10 cellular contexts compared by ENCODE assay signal in genomic region chr11:13105237-13105844, GRCh38.
A peak's percentile ranks its signal among the peaks of the same experiment; 100 is the strongest.
DNase-seq lines count a peak whose midpoint lies in the region; ATAC-seq and TF ChIP-seq lines count a peak whose summit lies in the region.
"Had no signal": no experiment of that assay in that cellular context is flagged by ENCODE, and none has a peak within 500 bp of the region (broad histone marks: within the 10 kb centered on the region; RNA-seq: fewer than 3 reads in every experiment).

No MANE protein-coding gene starts in this region.

- no peak for TF ChIP-seq POLR2A in erythroblast (IDR thresholded peaks at IDR 0.05; ENCODE audit: low read length)

- ATAC-seq in HG02840 (IDR thresholded peaks at IDR 0.05; ENCODE audit: low FRiP score, unreplicated experiment) = peak; percentile 65
- no peak for ATAC-seq in GM21360 (IDR thresholded peaks at IDR 0.05; ENCODE audit: unreplicated experiment)
- ATAC-seq: activated T-cell treated with anti-CD3 and anti-CD28 coated beads, Interleukin-2, amount 50 U/mL, for 72 hours had no signal

- H3K27me3 Mint-ChIP-seq in mesothelial cell of epicardium (ENCODE audit: low read depth) = peaks cover 2% of the 10 kb centered on the region

- DNase-seq in GM12865 (ENCODE audit: low read depth) = peak; percentile 28
- DNase-seq in NCI-H2081 (lab: John Stamatoyannopoulos, UW) = peak; percentile 66 to 81
- DNase-seq in erythroblast (lab: John Stamatoyannopoulos, UW) = peak; percentile 82 to 91
- no peak for DNase-seq in T-helper 9 cell
- DNase-seq in mesothelial cell of epicardium (ENCODE audit: low spot score in 2 of 2, unreplicated experiment in 2 of 2) = no peak
- no peak for DNase-seq in amniotic stem cell (lab: John Stamatoyannopoulos, UW)
- DNase-seq: activated T-cell treated with anti-CD3 and anti-CD28 coated beads, Interleukin-2, amount 50 U/mL, for 72 hours; stimulated activated CD4-positive, alpha-beta T cell treated with anti-CD3 and anti-CD28 coated beads, Interleukin-2, amount 100 ng/mL, for 24 hours had no signal

- no peaks in the 10 kb centered on the region for H3K9me3 Mint-ChIP-seq in mesothelial cell of epicardium

- TF ChIP-seq CTCF in GM12865 (IDR thresholded peaks at IDR 0.05; ENCODE audit: insufficient read depth, low read depth, low read length, missing control alignments) (no peak), mesothelial cell of epicardium (IDR thresholded peaks at IDR 0.05; ENCODE audit: unreplicated experiment) (no peak)

- H3K4me3 Mint-ChIP-seq in mesothelial cell of epicardium = no peak overlapping the region
- H3K4me3 Mint-ChIP-seq: activated T-cell treated with anti-CD3 and anti-CD28 coated beads, Interleukin-2, amount 50 U/mL, for 72 hours had no signal

- peaks cover 13% of the 10 kb centered on the region for H3K4me1 Mint-ChIP-seq in mesothelial cell of epicardium

- H3K27ac Mint-ChIP-seq in mesothelial cell of epicardium = no peak overlapping the region
- H3K27ac Mint-ChIP-seq: activated T-cell treated with anti-CD3 and anti-CD28 coated beads, Interleukin-2, amount 50 U/mL, for 72 hours had no signal

- H3K4me3 ChIP-seq in GM12865 (ENCODE audit: low read depth, low read length) = no peak overlapping the region

- H3K36me3 Mint-ChIP-seq in mesothelial cell of epicardium = no peaks in the 10 kb centered on the region

Comparison
In these comparisons a context has a peak if more than half of its experiments do, and no peak if none do; other contexts are left out.
1. DNase-seq: peak in GM12865 (single experiment), NCI-H2081 (2 of 2) and erythroblast (2 of 2); none in T-helper 9 cell (single experiment), mesothelial cell of epicardium (0 of 2) and amniotic stem cell (single experiment).